In the genomic region with DNA sequence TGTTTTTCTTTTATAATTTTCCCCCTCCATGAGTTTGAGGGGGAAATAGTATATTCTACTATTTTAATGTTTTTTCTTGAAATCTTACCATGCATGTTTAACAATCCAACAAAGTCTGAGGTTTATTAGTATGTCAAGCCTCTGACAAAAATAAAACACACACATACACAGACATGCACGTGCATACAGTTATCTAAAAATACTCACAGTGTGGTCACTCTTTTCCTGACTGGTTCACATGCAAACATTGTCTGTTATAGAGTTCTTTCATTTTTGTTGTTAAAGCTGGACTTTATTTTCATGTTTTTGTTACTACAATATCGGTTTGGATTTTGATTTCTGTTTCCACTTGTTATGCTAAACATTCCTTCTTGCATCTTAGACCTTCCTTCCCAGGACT, we compare ENCODE assay signal across 23 cellular contexts. TPM values are rescaled to one million over a fixed set of nuclear protein-coding genes. Genes with fewer than 3 reads are reported as not detected.
"Had no signal": no experiment of that assay in that cellular context is flagged by ENCODE, and none has a peak within 500 bp of the region (broad histone marks: within the 10 kb centered on the region; RNA-seq: fewer than 3 reads in every experiment).

No MANE protein-coding gene starts in this region.

- H3K27ac ChIP-seq: epithelial cell of prostate, esophagus muscularis mucosa, pancreas, tibial artery, upper lobe of right lung had no signal

- H3K9me3 ChIP-seq: esophagus muscularis mucosa, pancreas, tibial artery, upper lobe of right lung had no signal

- ATAC-seq: effector memory CD8-positive, alpha-beta T cell; left cardiac atrium; left ventricle myocardium superior; pancreas; right cardiac atrium; stimulated activated naive CD8-positive, alpha-beta T cell treated with anti-CD3 and anti-CD28 coated beads, Interleukin-15, Interleukin-2, amounts not matched to agents 100 U/mL and 50 U/mL, for 24 hours; upper lobe of right lung had no signal

- H3K36me3 ChIP-seq: esophagus muscularis mucosa, pancreas, tibial artery, upper lobe of right lung had no signal

- H3K9me3 Mint-ChIP-seq: dendritic cell treated with granulocyte-macrophage colony-stimulating factor and Interleukin-4, amounts not matched to agents 40 ng/mL and 50 ng/mL, for 4 days had no signal

- H3K27me3 ChIP-seq: esophagus muscularis mucosa, pancreas, tibial artery, upper lobe of right lung had no signal

- DNase-seq: effector memory CD8-positive, alpha-beta T cell; foreskin fibroblast; immature natural killer cell; kidney; left cardiac atrium; left ventricle myocardium superior; mesenchymal stem cell; midbrain; naive B cell; occipital lobe; pancreas; right cardiac atrium; stimulated activated CD4-positive, alpha-beta T cell treated with anti-CD3 and anti-CD28 coated beads, Interleukin-2, amount 100 ng/mL, for 48 hours; stimulated activated naive CD8-positive, alpha-beta T cell treated with anti-CD3 and anti-CD28 coated beads, Interleukin-15, Interleukin-2, amounts not matched to agents 100 U/mL and 50 U/mL, for 24 hours; tibial artery; upper lobe of right lung had no signal

- H3K4me3 Mint-ChIP-seq: dendritic cell treated with granulocyte-macrophage colony-stimulating factor and Interleukin-4, amounts not matched to agents 40 ng/mL and 50 ng/mL, for 4 days; effector memory CD8-positive, alpha-beta T cell; immature natural killer cell; naive B cell; nephron had no signal

- H3K27me3 Mint-ChIP-seq: dendritic cell treated with granulocyte-macrophage colony-stimulating factor and Interleukin-4, amounts not matched to agents 40 ng/mL and 50 ng/mL, for 4 days; effector memory CD8-positive, alpha-beta T cell; naive B cell had no signal

- H3K4me1 ChIP-seq: esophagus muscularis mucosa, pancreas, tibial artery, upper lobe of right lung had no signal

- H3K4me2 ChIP-seq: smooth muscle cell had no signal

- H3K4me3 ChIP-seq: esophagus muscularis mucosa, lung, pancreas, smooth muscle cell, tibial artery, upper lobe of right lung had no signal

- H3K27ac Mint-ChIP-seq: dendritic cell treated with granulocyte-macrophage colony-stimulating factor and Interleukin-4, amounts not matched to agents 40 ng/mL and 50 ng/mL, for 4 days; effector memory CD8-positive, alpha-beta T cell; immature natural killer cell; naive B cell; nephron; progenitor cell of endocrine pancreas had no signal

- H3K4me1 Mint-ChIP-seq: immature natural killer cell, naive B cell, nephron had no signal

- H3K36me3 Mint-ChIP-seq: immature natural killer cell, naive B cell had no signal

RNA-seq across cellular contexts. Expression of a gene that starts 30.7 kb away (rescaled TPM):
- total RNA-seq: kidney, pancreas, progenitor cell of endocrine pancreas, smooth muscle cell, upper lobe of right lung had no signal
- polyA plus RNA-seq: immature natural killer cell, lung, pancreas, smooth muscle cell had no signal
